In the genomic region with DNA sequence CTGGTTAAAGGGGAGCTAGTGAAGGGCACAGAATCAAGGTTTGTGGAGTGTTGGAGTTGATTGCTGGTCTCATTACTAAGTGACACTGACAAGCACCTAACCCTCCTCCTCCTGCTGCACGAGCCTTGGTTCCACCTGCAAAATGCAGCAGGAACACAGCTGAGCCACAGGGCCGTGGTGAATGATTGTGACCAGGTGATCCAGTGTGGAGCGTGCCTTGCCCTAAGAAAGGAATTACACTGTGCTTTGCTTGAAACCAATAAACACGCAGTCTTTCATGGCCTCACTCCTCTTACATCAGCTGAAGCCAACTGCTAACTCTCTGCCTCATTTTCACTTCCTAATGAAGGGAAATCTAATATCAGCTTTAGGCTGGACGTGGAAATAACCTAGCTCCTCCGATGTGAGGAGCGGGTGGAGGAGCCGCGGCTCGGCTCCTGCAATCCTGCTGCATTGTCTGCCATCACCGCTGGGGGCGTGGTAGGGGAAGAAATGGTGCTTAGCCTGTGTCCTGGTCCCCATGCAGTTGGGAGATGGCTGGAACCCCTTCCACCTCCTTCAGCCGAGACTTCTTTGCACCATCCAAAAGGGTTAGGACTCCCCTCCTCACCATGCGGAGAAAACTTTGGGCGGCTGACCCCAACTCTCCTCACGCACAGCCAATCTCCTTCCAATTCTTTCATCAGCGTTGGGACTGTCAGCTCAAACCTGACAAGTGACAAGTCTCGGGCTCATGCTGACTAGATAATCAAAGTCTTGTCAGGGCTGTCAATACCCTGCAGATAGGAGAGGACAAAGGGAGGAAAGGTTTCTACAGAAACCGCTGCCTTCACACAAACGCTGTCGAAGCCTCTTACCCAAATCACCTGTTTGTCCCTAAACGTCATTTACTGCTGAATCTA, we compare ENCODE assay signal across 10 cellular contexts.
DNase-seq lines count a peak whose midpoint lies in the region; ATAC-seq and TF ChIP-seq lines count a peak whose summit lies in the region.
"Had no signal": no experiment of that assay in that cellular context is flagged by ENCODE, and none has a peak within 500 bp of the region (broad histone marks: within the 10 kb centered on the region; RNA-seq: fewer than 3 reads in every experiment).

No MANE protein-coding gene starts in this region.

- DNase-seq in SHP77 (lab: John Stamatoyannopoulos, UW) (peak; percentile 1), SHP77 treated with DMSO at 0.1 percent for 48 hours (lab: John Stamatoyannopoulos, UW) (no peak), RKO (ENCODE audit: low spot score) (peak; percentile 37), choroid plexus epithelial cell (ENCODE audit: low read depth) (no peak), medulla oblongata (ENCODE audit: extremely low spot score) (peak; percentile 55), upper lobe of right lung (peak; percentile 74), posterior vena cava (ENCODE audit: low spot score) (no peak)
- DNase-seq in CD8-positive, alpha-beta memory T cell, result no peak
- DNase-seq: activated B cell treated with CpG ODN at 0.5 μM for 24 hours had no signal

- intact Hi-C loops in upper lobe of right lung (cut with DNase I) (no loop called here), posterior vena cava (cut with DNase I) (loop anchor here in 1 of 2 donors (10.0 kb wide), 1 partner anchor 575 kb away; no protein-coding TSS in a partner anchor)

- no peak overlapping the region for H3K27ac Mint-ChIP-seq in CD8-positive, alpha-beta memory T cell
- H3K27ac Mint-ChIP-seq: activated B cell treated with CpG ODN at 0.5 μM for 24 hours; natural killer cell treated with Interleukin-12 subunit alpha and Interleukin-12 subunit beta and Interleukin-15 and Interleukin-18, amount 100 ng/mL, for 72 hours had no signal

- H3K9me3 ChIP-seq in upper lobe of right lung, result no peaks in the 10 kb centered on the region
- no peaks in the 10 kb centered on the region for H3K9me3 ChIP-seq in CD8-positive, alpha-beta memory T cell (ENCODE audit: low read length)

- peaks cover 11 to 12% of the 10 kb centered on the region in 2 donors for H3K27me3 Mint-ChIP-seq in CD8-positive, alpha-beta memory T cell
- H3K27me3 Mint-ChIP-seq: activated B cell treated with CpG ODN at 0.5 μM for 24 hours had no signal

- H3K27me3 ChIP-seq in upper lobe of right lung, result peaks cover 3% of the 10 kb centered on the region
- no peaks in the 10 kb centered on the region for H3K27me3 ChIP-seq in CD8-positive, alpha-beta memory T cell (ENCODE audit: insufficient read depth, low read length, poor library complexity, severe bottlenecking)

- CTCF ChIA-PET in CD8-positive, alpha-beta memory T cell (lab: Charles Lee), result no interaction called here

- H3K36me3 ChIP-seq in upper lobe of right lung, result no peaks in the 10 kb centered on the region
- H3K36me3 ChIP-seq in CD8-positive, alpha-beta memory T cell (ENCODE audit: insufficient read depth, low read length), result no peaks in the 10 kb centered on the region

- no peaks in the 10 kb centered on the region for H3K36me3 Mint-ChIP-seq in CD8-positive, alpha-beta memory T cell
- H3K36me3 Mint-ChIP-seq: natural killer cell treated with Interleukin-12 subunit alpha and Interleukin-12 subunit beta and Interleukin-15 and Interleukin-18, amount 100 ng/mL, for 72 hours had no signal

- no peak overlapping the region for H3K4me3 ChIP-seq in choroid plexus epithelial cell (ENCODE audit: low read depth, low read length)
- no peak overlapping the region for H3K4me3 ChIP-seq in upper lobe of right lung
- H3K4me3 ChIP-seq in CD8-positive, alpha-beta memory T cell (ENCODE audit: low read length), result no peak overlapping the region

- no peak overlapping the region for H3K27ac ChIP-seq in upper lobe of right lung
- H3K27ac ChIP-seq in CD8-positive, alpha-beta memory T cell (ENCODE audit: low read depth, low read length), result no peak overlapping the region

- no peak overlapping the region for H3K4me3 Mint-ChIP-seq in CD8-positive, alpha-beta memory T cell
- H3K4me3 Mint-ChIP-seq: activated B cell treated with CpG ODN at 0.5 μM for 24 hours; natural killer cell treated with Interleukin-12 subunit alpha and Interleukin-12 subunit beta and Interleukin-15 and Interleukin-18, amount 100 ng/mL, for 72 hours had no signal

- no peaks in the 10 kb centered on the region for H3K4me1 ChIP-seq in upper lobe of right lung
- H3K4me1 ChIP-seq in CD8-positive, alpha-beta memory T cell (ENCODE audit: insufficient read depth, low read length), result no peaks in the 10 kb centered on the region

- H3K9me3 Mint-ChIP-seq in CD8-positive, alpha-beta memory T cell, result no peaks in the 10 kb centered on the region
- H3K9me3 Mint-ChIP-seq: activated B cell treated with CpG ODN at 0.5 μM for 24 hours; natural killer cell treated with Interleukin-12 subunit alpha and Interleukin-12 subunit beta and Interleukin-15 and Interleukin-18, amount 100 ng/mL, for 72 hours had no signal

- TF ChIP-seq CTCF in choroid plexus epithelial cell (conservative IDR thresholded peaks at IDR 0.05; ENCODE audit: low read depth, low read length), result peak; percentile 36
- peak; percentile 65 for TF ChIP-seq CTCF in upper lobe of right lung (IDR thresholded peaks at IDR 0.05)

- peak; percentile 84 for ATAC-seq in upper lobe of right lung

- POLR2A ChIA-PET in CD8-positive, alpha-beta memory T cell (lab: Charles Lee), result no interaction called here

- H3K4me1 Mint-ChIP-seq in CD8-positive, alpha-beta memory T cell, result peaks cover 0 to 1% (median 0%) of the 10 kb centered on the region in 3 donors
- H3K4me1 Mint-ChIP-seq: activated B cell treated with CpG ODN at 0.5 μM for 24 hours had no signal

Comparison
In these comparisons a context has a peak if more than half of its experiments do, and no peak if none do; other contexts are left out.
1. DNase-seq: peak in SHP77 (2 of 2), RKO (single experiment), medulla oblongata (single experiment) and upper lobe of right lung (single experiment); none in SHP77 treated with DMSO at 0.1 percent for 48 hours (single experiment), choroid plexus epithelial cell (single experiment), posterior vena cava (single experiment) and CD8-positive, alpha-beta memory T cell (0 of 5).